8 cellular contexts compared by ENCODE assay signal in genomic region chr3:12706504-12707253, GRCh38. TPM values are rescaled to one million over a fixed set of nuclear protein-coding genes. Genes with fewer than 3 reads are reported as not detected.
DNase-seq lines count a peak whose midpoint lies in the region; ATAC-seq, FAIRE-seq and TF ChIP-seq lines count a peak whose summit lies in the region.

No MANE protein-coding gene starts in this region.

- no peaks in the 10 kb centered on the region for H3K36me3 Mint-ChIP-seq in activated B cell treated with CpG ODN at 0.5 μM for 24 hours (ENCODE audit: low read depth)

- CTCF ChIA-PET in A549 (lab: Yijun Ruan, JAX) = interaction anchor here (0.7 to 7.5 kb wide), 14 partner anchors 10 to 510 kb away, joined by 3 to 44 read pairs (median 4); no protein-coding TSS in a partner anchor
- CTCF ChIA-PET in activated B cell treated with CpG ODN at 0.5 μM for 24 hours (lab: Charles Lee) = interaction anchor here (0.6 to 1.7 kb wide), 13 partner anchors 9 to 185 kb away, joined by 3 to 8 read pairs (median 3); partner anchors contain the start of gene RPL32

- H3K4me1 Mint-ChIP-seq in activated B cell treated with CpG ODN at 0.5 μM for 24 hours = no peaks in the 10 kb centered on the region

- TF ChIP-seq RAD21 in A549 (conservative IDR thresholded peaks at IDR 0.05 in 1 of 2, IDR thresholded peaks at IDR 0.05 in 1 of 2) = peak; percentile 38 to 69; a peak in 4 of 5 replicates

- POLR2A ChIA-PET in A549 (lab: Yijun Ruan, JAX) = no interaction called here
- POLR2A ChIA-PET in activated B cell treated with CpG ODN at 0.5 μM for 24 hours (lab: Charles Lee) = interaction anchor here (0.8 kb wide), 1 partner anchor 14 kb away, joined by 3 read pairs; no protein-coding TSS in a partner anchor

- TF ChIP-seq EP300 in A549 (IDR thresholded peaks at IDR 0.05) = no peak

- H3K27ac Mint-ChIP-seq in activated B cell treated with CpG ODN at 0.5 μM for 24 hours = no peak overlapping the region

- no peak for FAIRE-seq in A549 (lab: Jason Lieb, UNC)

- H3K4me3 ChIP-seq in A549 (no peak overlapping the region), lung (no peak overlapping the region)

- H3K9me3 Mint-ChIP-seq in activated B cell treated with CpG ODN at 0.5 μM for 24 hours = no peaks in the 10 kb centered on the region

- WGBS in A549 (ENCODE audit: missing lambda C conversion rate) = 34% methylated on average over 2 of the region's 2 CpGs
- WGBS in lung, 2 donors = 77 to 86% methylated on average over 2 of the region's 2 CpGs

- peaks cover 3% of the 10 kb centered on the region for H3K27me3 Mint-ChIP-seq in activated B cell treated with CpG ODN at 0.5 μM for 24 hours

- H3K4me1 ChIP-seq in A549 (peaks cover 9% of the 10 kb centered on the region), lung (ENCODE audit: control insufficient read depth in 2 of 2, insufficient read depth in 2 of 2, low read length in 2 of 2) (peaks cover 0 to 6% of the 10 kb centered on the region in 2 donors)

- H3K4me3 Mint-ChIP-seq in activated B cell treated with CpG ODN at 0.5 μM for 24 hours = no peak overlapping the region

- H3K27ac ChIP-seq in A549 = no peak overlapping the region
- no peak overlapping the region for H3K27ac ChIP-seq in lung (ENCODE audit: low read depth in 1 of 2, low read length in 1 of 2)

- no peak overlapping the region for H3K4me2 ChIP-seq in A549

- peak; percentile 89 to 96 for ATAC-seq in A549
- peak; percentile 83 for ATAC-seq in GM18498 (IDR thresholded peaks at IDR 0.05; ENCODE audit: unreplicated experiment)
- peak; percentile 91 for ATAC-seq in HG02981 (IDR thresholded peaks at IDR 0.05; ENCODE audit: unreplicated experiment)
- ATAC-seq in activated B cell treated with CpG ODN at 0.5 μM for 24 hours (ENCODE audit: low read depth) = peak; percentile 98
- peak; percentile 39 for ATAC-seq in lung (ENCODE audit: insufficient read depth, low FRiP score)

- TF ChIP-seq POLR2A in A549 (IDR thresholded peaks at IDR 0.05; ENCODE audit: low read length) = no peak

- H3K36me3 ChIP-seq in lung (ENCODE audit: control insufficient read depth in 2 of 2, insufficient read depth in 2 of 2, low read length in 2 of 2) = no peaks in the 10 kb centered on the region

- intact Hi-C loops in activated B cell treated with CpG ODN at 0.5 μM for 24 hours (cut with micrococcal nuclease) = loop anchor here (1.0 kb wide), 4 partner anchors 14 to 186 kb away; partner anchors contain the start of gene RPL32

- no peaks in the 10 kb centered on the region for H3K27me3 ChIP-seq in lung (ENCODE audit: control insufficient read depth, insufficient read depth)

- H3K9me3 ChIP-seq in A549 (peaks cover 3% of the 10 kb centered on the region; the same call in 1 of the 3 replicates), lung (ENCODE audit: control insufficient read depth in 2 of 2, insufficient read depth in 1 of 2, low read length in 1 of 2) (no peaks in the 10 kb centered on the region)

- DNase-seq in A549 (ENCODE audit: low read depth in 1 of 2, low spot score in 1 of 2) (peak; percentile 59 to 83), NCI-H2196 (lab: John Stamatoyannopoulos, UW; ENCODE audit: unreplicated experiment) (peak; percentile 33), activated B cell treated with CpG ODN at 0.5 μM for 24 hours (peak; percentile 24), cerebellum (ENCODE audit: low spot score) (peak; percentile 24), lung (ENCODE audit: low spot score) (peak; percentile 63)
- DNase-seq in stimulated activated CD8-positive, alpha-beta memory T cell treated with anti-CD3 and anti-CD28 coated beads, Interleukin-4, amount 100 ng/mL, for 48 hours = peak; percentile 67

- peak; percentile 57 for TF ChIP-seq CTCF in A549 (IDR thresholded peaks at IDR 0.05)
- no peak for TF ChIP-seq CTCF in activated B cell treated with CpG ODN at 0.5 μM for 24 hours (IDR thresholded peaks at IDR 0.05)
- peak; percentile 72 for TF ChIP-seq CTCF in lung (IDR thresholded peaks at IDR 0.05; ENCODE audit: control extremely low read depth, extremely low read depth)

TF ChIP-seq in A549, 52 proteins besides CTCF, POLR2A, EP300 and RAD21:
- TF ChIP-seq ATOH8 (CRISPR knock-in tag; IDR thresholded peaks at IDR 0.05; ENCODE audit: low read depth) (no peak), NFE2L2 (conservative IDR thresholded peaks at IDR 0.05; ENCODE audit: low read length) (no peak), MAFK (IDR thresholded peaks at IDR 0.05; ENCODE audit: partially characterized antibody) (no peak), NR3C1 (IDR thresholded peaks at IDR 0.05) (no peak), MAZ (IDR thresholded peaks at IDR 0.05; ENCODE audit: borderline replicate concordance, low read depth, low read length) (no peak), SMC3 (IDR thresholded peaks at IDR 0.05) (peak; percentile 36; the same call in 1 of the 3 replicates)

RNA-seq across cellular contexts. Expression of gene RAF1, which starts 42.8 kb away (rescaled TPM):
- polyA plus RNA-seq in A549 (2011; rRNA removed) = 94.6 and 109 TPM in 2 replicates
- polyA plus RNA-seq in A549 (2012; cell fraction: cytosol; rRNA removed) = 58.4 and 73.0 TPM in 2 replicates
- polyA plus RNA-seq in A549 (2012; cell fraction: nucleus; rRNA removed) = 88.5 and 123 TPM in 2 replicates
- 54.2 to 57.0 TPM (median 56.2 TPM) in 3 replicates for polyA plus RNA-seq in A549 (2017; fragmentation: RNase III; extraction: RNeasy Plus Mini Kit Qiagen cat#74134 plus additional on column Dnase treatment)
- polyA minus RNA-seq in A549 (2011; rRNA and poly(A)+ RNA removed) = 132 and 135 TPM in 2 replicates
- 89.9 and 103 TPM in 2 replicates for total RNA-seq in activated B cell treated with CpG ODN at 0.5 μM for 24 hours
- total RNA-seq in cerebellum = 139 TPM
- 100 to 1,000 TPM in 1 of 2 donors, 10 to 100 TPM in 1; 86.7 to 182 TPM for total RNA-seq in lung
- 10 to 100 TPM; 41.4 to 74.2 TPM for polyA plus RNA-seq in lung

RNA-seq across cellular contexts. Expression of gene TMEM40, which starts 52.4 kb away (rescaled TPM):
- polyA plus RNA-seq in A549 (2011; rRNA removed) (0.13 and 0.32 TPM in 2 replicates), A549 (2017; fragmentation: RNase III; extraction: RNeasy Plus Mini Kit Qiagen cat#74134 plus additional on column Dnase treatment) (0.07 to 0.42 TPM (median 0.18 TPM) in 3 replicates), lung (1 to 10 TPM; 4.2 to 6.0 TPM)
- polyA plus RNA-seq in A549 (2012; cell fraction: cytosol; rRNA removed) = 0.29 and 0.38 TPM in 2 replicates
- 0.05 and 0.16 TPM in 2 replicates for polyA plus RNA-seq in A549 (2012; cell fraction: nucleus; rRNA removed)
- 1.1 TPM in 1 of 2 replicates, not detected in the other for polyA minus RNA-seq in A549 (2011; rRNA and poly(A)+ RNA removed)
- total RNA-seq in activated B cell treated with CpG ODN at 0.5 μM for 24 hours (not detected in 2 replicates), cerebellum (not detected), lung (1 to 10 TPM; 2.0 to 3.8 TPM)

Comparison
In these comparisons a context has a peak if more than half of its experiments do, and no peak if none do; other contexts are left out.
1. ATAC-seq: peak in every context shown above with its lines; median percentile 98 in activated B cell treated with CpG ODN at 0.5 μM for 24 hours; 92 in A549; 91 in HG02981; 83 in GM18498; 39 in lung.